ENCODE assay signal across 10 cellular contexts in genomic region chr15:60399931-60400330, GRCh38. TPM values are rescaled to one million over a fixed set of nuclear protein-coding genes. Genes with fewer than 3 reads are reported as not detected.
DNase-seq lines count a peak whose midpoint lies in the region; TF ChIP-seq lines count a peak whose summit lies in the region.
"Had no signal": no experiment of that assay in that cellular context is flagged by ENCODE, and none has a peak within 500 bp of the region (broad histone marks: within the 10 kb centered on the region; RNA-seq: fewer than 3 reads in every experiment).

No MANE protein-coding gene starts in this region.

- peaks cover 20% of the 10 kb centered on the region for H3K36me3 ChIP-seq in GM23248 (ENCODE audit: low read depth)
- H3K36me3 ChIP-seq in SJSA1, result peaks cover 29% of the 10 kb centered on the region

- peak overlapping the region; percentile 79 for H3K4me2 ChIP-seq in GM23248 (ENCODE audit: unreplicated experiment)

- peaks cover 68% of the 10 kb centered on the region for H3F3A ChIP-seq in GM23248 (ENCODE audit: insufficient read depth)

- H3K79me2 ChIP-seq in GM23248 (ENCODE audit: insufficient read depth), result peaks cover 41% of the 10 kb centered on the region

- 0 out of 2 replicates have a peak overlapping the region, but pooled peaks have one; percentile 11 for H2AFZ ChIP-seq in GM23248

- H3K9me3 ChIP-seq in GM23248 (ENCODE audit: low read depth) (no peaks in the 10 kb centered on the region), SJSA1 (replicated peaks) (no peaks in the 10 kb centered on the region)

- peak overlapping the region; percentile 95 for H3K4me3 ChIP-seq in GM23248
- H3K4me3 ChIP-seq in SJSA1, result no peak overlapping the region
- no peak overlapping the region for H3K4me3 ChIP-seq in skin epidermis

- H3K27ac ChIP-seq in GM23248 (peak overlapping the region; percentile 100), SJSA1 (peak overlapping the region; percentile 99), skin epidermis (peak overlapping the region in 14 of 21 experiments; percentile 11 to 100 (median 98))

- no peak for TF ChIP-seq CTCF in GM10266 (IDR thresholded peaks at IDR 0.05; ENCODE audit: control insufficient read depth, insufficient read depth, low read depth, missing control alignments)

- in situ Hi-C loops in GM23248 (cut with MboI), result no loop called here

- H3K27me3 ChIP-seq in GM23248 (replicated peaks; ENCODE audit: insufficient read depth), result no peaks in the 10 kb centered on the region
- H3K27me3 ChIP-seq in SJSA1 (replicated peaks), result no peaks in the 10 kb centered on the region

- WGBS in GM23248 (ENCODE audit: low coverage in 1 of 2, low lambda C conversion rate in 2 of 2, missing lambda C conversion rate in 2 of 2), 2 experiments, result 0% methylated on average over 1 of the region's 1 CpG

- DNase-seq in GM23248, result peak; percentile 82
- peak in 1 of 2 experiments; percentile 78 for DNase-seq in SJSA1 (ENCODE audit: low read depth in 1 of 2, low spot score in 2 of 2)
- DNase-seq in fibroblast of peridontal ligament (ENCODE audit: extremely low read depth), result peak; percentile 64
- no peak for DNase-seq in DMS153 treated with DMSO at 0.1 percent for 48 hours (lab: John Stamatoyannopoulos, UW; ENCODE audit: unreplicated experiment)
- no peak for DNase-seq in GM10266 (ENCODE audit: extremely low spot score)
- no peak for DNase-seq in NCI-H446 treated with DMSO at 0.1 percent for 48 hours (lab: John Stamatoyannopoulos, UW)
- DNase-seq in NK-92 (lab: John Stamatoyannopoulos, UW; ENCODE audit: unreplicated experiment), result no peak
- DNase-seq: NCI-H345; stimulated activated naive CD4-positive, alpha-beta T cell had no signal

- H3K9me2 ChIP-seq in GM23248 (ENCODE audit: insufficient read depth), result no peaks in the 10 kb centered on the region

- H3K9ac ChIP-seq in GM23248, result peak overlapping the region; percentile 99

- H4K20me1 ChIP-seq in GM23248 (ENCODE audit: insufficient read depth), result no peaks in the 10 kb centered on the region

- peaks cover 42% of the 10 kb centered on the region for H3K4me1 ChIP-seq in GM23248 (ENCODE audit: insufficient read depth)
- H3K4me1 ChIP-seq in SJSA1 (replicated peaks), result peaks cover 61% of the 10 kb centered on the region

RNA-seq across cellular contexts. Expression of gene ANXA2, which starts 2.1 kb away (rescaled TPM):
- 4,470 and 4,692 TPM in 2 replicates for total RNA-seq in GM23248 (2014; rRNA removed; shearing (Covaris generic))
- 6,052 and 6,251 TPM in 2 replicates for polyA plus RNA-seq in GM23248 (2016; fragmentation: Nextera tagmentation; extraction: Ambion mirVana)
- total RNA-seq in SJSA1 (2014; rRNA removed; shearing (Covaris generic)), result 3,394 and 3,434 TPM in 2 replicates

Comparison
In these comparisons a context has a peak if more than half of its experiments do, and no peak if none do; other contexts are left out.
1. DNase-seq: peak in GM23248 (single experiment) and fibroblast of peridontal ligament (single experiment); none in DMS153 treated with DMSO at 0.1 percent for 48 hours (single experiment), GM10266 (single experiment), NCI-H446 treated with DMSO at 0.1 percent for 48 hours (single experiment) and NK-92 (single experiment).
2. Peak in every context shown above with its lines, with median percentiles within 50 percentile points of each other: H3K27ac ChIP-seq.